8 cellular contexts compared by ENCODE assay signal in genomic region chr1:234619794-234620247, GRCh38. TPM values are rescaled to one million over a fixed set of nuclear protein-coding genes. Genes with fewer than 3 reads are reported as not detected.
DNase-seq lines count a peak whose midpoint lies in the region; ATAC-seq and TF ChIP-seq lines count a peak whose summit lies in the region.

No MANE protein-coding gene starts in this region.

- DNase-seq in SIG-M5 treated with dmso at 0.1 percent for 504 hours (lab: John Stamatoyannopoulos, UW; ENCODE audit: unreplicated experiment) (peak; percentile 67), SIG-M5 (lab: John Stamatoyannopoulos, UW) (no peak), left colon (no peak), uterus (no peak)
- no peak for DNase-seq in activated CD4-positive, CD25-positive, alpha-beta regulatory T cell treated with anti-CD3 and anti-CD28 coated beads, Interleukin-2, amount 50 U/mL, for 72 hours

- ATAC-seq in left colon (peak; percentile 82), gastroesophageal sphincter (no peak), GM21360 (IDR thresholded peaks at IDR 0.05; ENCODE audit: unreplicated experiment) (no peak)

- 66 to 70% methylated on average over 5 to 6 of the region's 6 CpGs for WGBS in gastroesophageal sphincter (ENCODE audit: low coverage in 1 of 2), 2 donors

- peak overlapping the region; percentile 75; the same call in 1 of the 2 replicates for H2AFZ ChIP-seq in OCI-LY1 (ENCODE audit: low read length)

- no peaks in the 10 kb centered on the region for H3K9me2 ChIP-seq in OCI-LY1 (ENCODE audit: low read depth, low read length)

- no peak for TF ChIP-seq EP300 in gastroesophageal sphincter (IDR thresholded peaks at IDR 0.05)

- intact Hi-C loops in left colon (cut with DNase I, micrococcal nuclease): no loop called here
- intact Hi-C loops in uterus (cut with DNase I; ENCODE audit: low total_unique reads): no loop called here

- no peaks in the 10 kb centered on the region for H3K27me3 ChIP-seq in OCI-LY1 (ENCODE audit: insufficient read depth, low read length)
- H3K27me3 ChIP-seq in uterus: no peaks in the 10 kb centered on the region
- H3K27me3 ChIP-seq in gastroesophageal sphincter: no peaks in the 10 kb centered on the region

- peak overlapping the region; percentile 23; the same call in 1 of the 2 replicates for H3K9ac ChIP-seq in OCI-LY1 (ENCODE audit: low read length)

- H3K27ac ChIP-seq in OCI-LY1 (ENCODE audit: low read depth, low read length, poor library complexity, severe bottlenecking): no peak overlapping the region
- H3K27ac ChIP-seq in uterus: peak overlapping the region; percentile 68 to 70
- peak overlapping the region in 2 of 4 donors; percentile 9 to 38 for H3K27ac ChIP-seq in gastroesophageal sphincter

- no peak for TF ChIP-seq POLR2A in uterus (IDR thresholded peaks at IDR 0.05)
- no peak for TF ChIP-seq POLR2A in gastroesophageal sphincter (IDR thresholded peaks at IDR 0.05)

- no peaks in the 10 kb centered on the region for H4K20me1 ChIP-seq in OCI-LY1 (ENCODE audit: insufficient read depth, low read length)

- no peaks in the 10 kb centered on the region for H3F3A ChIP-seq in OCI-LY1 (ENCODE audit: insufficient read depth, low read length)

- H3K4me2 ChIP-seq in OCI-LY1 (ENCODE audit: low read length): peak overlapping the region; percentile 42

- H3K36me3 ChIP-seq in OCI-LY1 (ENCODE audit: insufficient read depth, low read length): no peaks in the 10 kb centered on the region
- no peaks in the 10 kb centered on the region for H3K36me3 ChIP-seq in uterus
- H3K36me3 ChIP-seq in gastroesophageal sphincter: no peaks in the 10 kb centered on the region

- no peaks in the 10 kb centered on the region for H3K9me3 ChIP-seq in OCI-LY1 (ENCODE audit: low read length)
- no peaks in the 10 kb centered on the region for H3K9me3 ChIP-seq in uterus
- H3K9me3 ChIP-seq in gastroesophageal sphincter: no peaks in the 10 kb centered on the region

- TF ChIP-seq CTCF in OCI-LY1 (IDR thresholded peaks at IDR 0.05; ENCODE audit: low read length) (no peak), uterus (IDR thresholded peaks at IDR 0.05) (no peak), gastroesophageal sphincter (IDR thresholded peaks at IDR 0.05) (no peak)

- peaks cover 42% of the 10 kb centered on the region for H3K4me1 ChIP-seq in OCI-LY1 (ENCODE audit: insufficient read depth, low read length, severe bottlenecking)
- H3K4me1 ChIP-seq in uterus: no peaks in the 10 kb centered on the region
- peaks cover 2 to 38% (median 12%) of the 10 kb centered on the region in 3 donors for H3K4me1 ChIP-seq in gastroesophageal sphincter

- H3K4me3 ChIP-seq in OCI-LY1 (ENCODE audit: low read depth, low read length, poor library complexity, severe bottlenecking): no peak overlapping the region
- no peak overlapping the region for H3K4me3 ChIP-seq in uterus
- H3K4me3 ChIP-seq in gastroesophageal sphincter: no peak overlapping the region

- H3K79me2 ChIP-seq in OCI-LY1 (ENCODE audit: insufficient read depth, low read length): no peaks in the 10 kb centered on the region

RNA-seq across cellular contexts. Expression of gene IRF2BP2, which starts 9.8 kb away (rescaled TPM):
- 100 to 1,000 TPM; 176 TPM for total RNA-seq in left colon
- total RNA-seq in uterus: 100 to 1,000 TPM in 3 of 4 donors, 10 to 100 TPM in 1; 56.8 to 182 (median 124) TPM
- total RNA-seq in gastroesophageal sphincter: 100 to 1,000 TPM in 3 of 4 donors, 10 to 100 TPM in 1; 70.1 to 107 (median 104) TPM
